28 cellular contexts compared by ENCODE assay signal in the genomic region with DNA sequence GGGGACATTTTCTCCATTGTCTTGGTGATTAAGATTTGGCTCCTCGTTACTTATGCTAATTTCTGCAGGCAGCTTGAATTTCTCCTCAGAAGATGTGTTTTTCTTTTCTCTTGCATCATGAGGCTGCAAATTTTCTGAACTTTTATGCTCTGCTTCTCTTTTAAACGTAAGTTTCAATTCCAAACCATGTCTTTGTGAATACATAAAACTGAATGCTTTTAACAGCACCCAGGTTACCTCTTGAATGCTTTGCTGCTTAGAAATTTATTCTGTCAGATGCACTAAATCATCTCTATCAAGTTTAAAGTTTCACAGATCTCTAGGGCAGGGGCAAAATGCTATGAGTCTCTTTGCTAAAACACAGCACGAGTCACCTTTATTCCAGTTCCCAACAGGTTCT.
"Had no signal": no experiment of that assay in that cellular context is flagged by ENCODE, and none has a peak within 500 bp of the region (broad histone marks: within the 10 kb centered on the region; RNA-seq: fewer than 3 reads in every experiment).

No MANE protein-coding gene starts in this region.

- H3K9me3 ChIP-seq: colonic mucosa, gastrocnemius medialis had no signal

- FAIRE-seq: colon, endometrium, endothelial cell of umbilical vein, frontal cortex had no signal

- H3K4me1 ChIP-seq: colonic mucosa, esophagus muscularis mucosa, esophagus squamous epithelium, foreskin keratinocyte, gastrocnemius medialis, gastroesophageal sphincter, heart left ventricle had no signal

- H3K27me3 ChIP-seq: colonic mucosa, dorsolateral prefrontal cortex, esophagus muscularis mucosa, esophagus squamous epithelium, foreskin keratinocyte, gastrocnemius medialis, gastroesophageal sphincter, heart left ventricle, heart right ventricle had no signal

- H3K27ac Mint-ChIP-seq: dendritic cell treated with granulocyte-macrophage colony-stimulating factor and Interleukin-4, amounts not matched to agents 40 ng/mL and 50 ng/mL, for 4 days; effector memory CD8-positive, alpha-beta T cell had no signal

- H3K4me3 ChIP-seq: colonic mucosa, coronary artery, dorsolateral prefrontal cortex, esophagus muscularis mucosa, esophagus squamous epithelium, gastrocnemius medialis, gastroesophageal sphincter, heart left ventricle, heart right ventricle had no signal

- H3K4me3 Mint-ChIP-seq: dendritic cell treated with granulocyte-macrophage colony-stimulating factor and Interleukin-4, amounts not matched to agents 40 ng/mL and 50 ng/mL, for 4 days; effector memory CD8-positive, alpha-beta T cell had no signal

- DNase-seq: colonic mucosa; cortex of kidney; dermis blood vessel endothelial cell; dorsolateral prefrontal cortex; effector CD4-positive, alpha-beta T cell; effector CD8-positive, alpha-beta T cell; effector memory CD4-positive, alpha-beta T cell; effector memory CD8-positive, alpha-beta T cell; erythroblast; esophagus squamous epithelium; foreskin fibroblast; foreskin keratinocyte; foreskin melanocyte; gastrocnemius medialis; glutamatergic neuron; head of caudate nucleus; heart left ventricle; heart right ventricle had no signal

- H3K36me3 ChIP-seq: colonic mucosa, esophagus muscularis mucosa, esophagus squamous epithelium, gastrocnemius medialis, gastroesophageal sphincter, heart left ventricle, heart right ventricle had no signal

- H3K27me3 Mint-ChIP-seq: dendritic cell treated with granulocyte-macrophage colony-stimulating factor and Interleukin-4, amounts not matched to agents 40 ng/mL and 50 ng/mL, for 4 days had no signal

- ATAC-seq: effector memory CD8-positive, alpha-beta T cell; esophagus mucosa; foreskin keratinocyte; gastrocnemius medialis; gastroesophageal sphincter; heart left ventricle; heart right ventricle had no signal

- H3K27ac ChIP-seq: colonic mucosa, coronary artery, dorsolateral prefrontal cortex, epithelial cell of prostate, esophagus muscularis mucosa, esophagus squamous epithelium, foreskin keratinocyte, gastrocnemius medialis, gastroesophageal sphincter, heart left ventricle, heart right ventricle had no signal
